Comparison of ENCODE assay signal across 8 cellular contexts in the genomic region with DNA sequence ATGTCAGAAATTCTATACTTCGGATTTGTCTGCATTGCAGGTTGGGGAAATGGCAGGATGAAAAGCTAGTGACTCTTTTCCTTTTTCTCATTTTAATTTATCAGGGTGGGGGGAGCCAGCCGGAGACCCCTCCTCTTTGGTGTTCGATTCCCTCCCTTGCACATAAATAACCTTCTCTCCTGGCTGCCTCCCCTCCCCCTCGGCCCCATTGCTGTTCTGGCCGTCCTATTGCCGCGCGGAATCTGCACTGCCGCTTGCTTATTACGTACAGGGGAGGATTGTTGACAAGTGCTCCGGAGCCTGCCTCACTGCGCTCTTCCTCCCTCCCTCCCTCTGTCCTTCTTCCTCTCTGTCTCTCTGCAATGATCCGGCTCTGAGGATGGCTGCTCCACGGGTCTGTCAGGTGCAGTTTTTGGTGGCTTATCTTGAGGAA.
DNase-seq lines count a peak whose midpoint lies in the region; ATAC-seq and TF ChIP-seq lines count a peak whose summit lies in the region.

No MANE protein-coding gene starts in this region.

- no peaks in the 10 kb centered on the region for H3K9me3 ChIP-seq in psoas muscle

- peaks cover 75% of the 10 kb centered on the region for H3K4me1 ChIP-seq in psoas muscle

- H3K27me3 Mint-ChIP-seq in activated naive CD8-positive, alpha-beta T cell = no peaks in the 10 kb centered on the region

- peak overlapping the region; percentile 50 for H3K27ac Mint-ChIP-seq in activated naive CD8-positive, alpha-beta T cell

- H3K27ac ChIP-seq in psoas muscle = peak overlapping the region; percentile 89

- intact Hi-C loops in left ventricle myocardium superior (cut with micrococcal nuclease) (no loop called here), psoas muscle (cut with DNase I) (loop anchor here in 1 of 2 donors (5.0 kb wide), 2 partner anchors 38 to 42 kb away; no protein-coding TSS in a partner anchor)

- H3K9me3 Mint-ChIP-seq in activated naive CD8-positive, alpha-beta T cell (ENCODE audit: low read depth) = no peaks in the 10 kb centered on the region

- ATAC-seq in left ventricle myocardium superior = peak; percentile 92
- ATAC-seq in psoas muscle = peak; percentile 86 to 91 (median 87)
- ATAC-seq in GM18861 (IDR thresholded peaks at IDR 0.05; ENCODE audit: unreplicated experiment) = no peak

- peak; percentile 68 for DNase-seq in D341Med (ENCODE audit: low spot score)
- peak; percentile 63 for DNase-seq in NCI-H1694 treated with DMSO at 0.1 percent for 48 hours (lab: John Stamatoyannopoulos, UW)
- peak; percentile 84 for DNase-seq in left ventricle myocardium superior
- DNase-seq in psoas muscle = peak; percentile 65 to 81
- DNase-seq in GM10266 (ENCODE audit: extremely low spot score) = no peak
- DNase-seq in H4 (ENCODE audit: low spot score) = no peak

- TF ChIP-seq CTCF in psoas muscle (IDR thresholded peaks at IDR 0.05) (no peak), GM10266 (IDR thresholded peaks at IDR 0.05; ENCODE audit: control insufficient read depth, insufficient read depth, low read depth, missing control alignments) (no peak)

- H3K27me3 ChIP-seq in psoas muscle (ENCODE audit: insufficient read depth in 3 of 3, low read length in 2 of 3) = no peaks in the 10 kb centered on the region

- 3 to 4% (median 3%) methylated on average over 14 of the region's 14 CpGs for WGBS in psoas muscle, 3 donors

- H3K4me3 ChIP-seq in psoas muscle = peak overlapping the region; percentile 66

- no peaks in the 10 kb centered on the region for H3K36me3 ChIP-seq in psoas muscle (ENCODE audit: insufficient read depth in 1 of 2, low read depth in 1 of 2)

- no peaks in the 10 kb centered on the region for H3K36me3 Mint-ChIP-seq in activated naive CD8-positive, alpha-beta T cell

- peaks cover 77% of the 10 kb centered on the region for H3K4me1 Mint-ChIP-seq in activated naive CD8-positive, alpha-beta T cell (ENCODE audit: low read depth)

- H3K4me3 Mint-ChIP-seq in activated naive CD8-positive, alpha-beta T cell = peak overlapping the region; percentile 82

Comparison
In these comparisons a context has a peak if more than half of its experiments do, and no peak if none do; other contexts are left out.
1. DNase-seq: peak in D341Med (single experiment), NCI-H1694 treated with DMSO at 0.1 percent for 48 hours (single experiment), left ventricle myocardium superior (single experiment) and psoas muscle (2 of 2); none in GM10266 (single experiment) and H4 (single experiment).